In genomic region chr17:30095507-30096244, GRCh38 we compare ENCODE assay signal across 8 cellular contexts. TPM values are rescaled to one million over a fixed set of nuclear protein-coding genes. Genes with fewer than 3 reads are reported as not detected.
DNase-seq lines count a peak whose midpoint lies in the region; ATAC-seq and TF ChIP-seq lines count a peak whose summit lies in the region.

No MANE protein-coding gene starts in this region.

- TF ChIP-seq CTCF in C4-2B (conservative IDR thresholded peaks at IDR 0.05): peak; percentile 81
- TF ChIP-seq CTCF in dorsolateral prefrontal cortex (IDR thresholded peaks at IDR 0.05 in 54 of 56, conservative IDR thresholded peaks at IDR 0.05 in 2 of 56; ENCODE audit: low read depth in 1 of 56, partially characterized antibody in 56 of 56): peak in 52 of 56 donors; percentile 23 to 59 (median 46)

- intact Hi-C loops in dorsolateral prefrontal cortex (cut with DNase I): loop anchor here (10.0 kb wide), 6 partner anchors 71 to 511 kb away; partner anchors contain the start of genes CORO6 (in 1 of the 2), GIT1 (in 1 of the 2) and SSH2 (in 1 of the 2)

- H3K27ac ChIP-seq in C4-2B (no peak overlapping the region), dorsolateral prefrontal cortex (no peak overlapping the region)

- H3K4me3 ChIP-seq in dorsolateral prefrontal cortex: no peak overlapping the region

- DNase-seq in NOMO-1 treated with dmso at 0.1 percent for 144 hours (lab: John Stamatoyannopoulos, UW; ENCODE audit: unreplicated experiment) (peak; percentile 53), dorsolateral prefrontal cortex (no peak), myocyte (ENCODE audit: low read depth) (peak; percentile 81), activated gamma-delta T cell treated with Interleukin-2 at 50 U/mL for 16 hours (no peak)

- H3K27me3 ChIP-seq in dorsolateral prefrontal cortex: no peaks in the 10 kb centered on the region

- ATAC-seq in GM18870 (IDR thresholded peaks at IDR 0.05; ENCODE audit: unreplicated experiment) (peak; percentile 47), HG03159 (IDR thresholded peaks at IDR 0.05; ENCODE audit: unreplicated experiment) (no peak), GM21723 (IDR thresholded peaks at IDR 0.05; ENCODE audit: unreplicated experiment) (no peak)

RNA-seq across cellular contexts. Expression of gene NSRP1, which starts 20.9 kb away (rescaled TPM):
- 10 to 100 TPM; 23.1 to 57.8 (median 32.3) TPM for total RNA-seq in dorsolateral prefrontal cortex
- 12.4 and 16.3 TPM in 2 replicates for total RNA-seq in myocyte
- polyA plus RNA-seq in myocyte (2012): 16.5 TPM

Comparison
In these comparisons a context has a peak if more than half of its experiments do, and no peak if none do; other contexts are left out.
1. DNase-seq: peak in NOMO-1 treated with dmso at 0.1 percent for 144 hours (single experiment) and myocyte (single experiment); none in dorsolateral prefrontal cortex (0 of 10) and activated gamma-delta T cell treated with Interleukin-2 at 50 U/mL for 16 hours (single experiment).